ENCODE assay signal across 11 cellular contexts in the genomic region with DNA sequence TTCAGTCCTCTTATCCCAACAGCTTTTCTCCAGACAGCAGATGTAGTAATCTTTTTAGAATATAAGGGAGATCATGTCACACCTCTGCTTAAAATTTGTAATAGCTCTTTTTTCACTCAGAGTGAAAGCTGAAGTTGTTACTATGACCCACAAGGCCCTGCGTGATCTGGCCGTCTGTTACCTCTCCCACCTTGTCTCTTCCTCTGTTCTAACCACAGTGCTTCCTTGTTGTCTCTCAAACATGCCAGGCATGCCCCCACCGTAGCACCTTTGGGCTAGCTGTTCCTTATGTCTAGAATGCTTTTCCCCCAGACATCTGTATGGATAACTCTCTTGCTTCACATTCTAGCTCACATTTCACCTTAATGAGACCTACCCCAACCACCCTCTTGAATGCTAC. TPM values are rescaled to one million over a fixed set of nuclear protein-coding genes. Genes with fewer than 3 reads are reported as not detected.
DNase-seq lines count a peak whose midpoint lies in the region; ATAC-seq, FAIRE-seq and TF ChIP-seq lines count a peak whose summit lies in the region.
"Had no signal": no experiment of that assay in that cellular context is flagged by ENCODE, and none has a peak within 500 bp of the region (broad histone marks: within the 10 kb centered on the region; RNA-seq: fewer than 3 reads in every experiment).

No MANE protein-coding gene starts in this region.

- DNase-seq in CD4-positive, alpha-beta T cell = peak in 9 of 10 experiments; percentile 10 to 47 (median 28)
- DNase-seq in NCI-H82 (lab: John Stamatoyannopoulos, UW) (peak; percentile 85), GM12878 (ENCODE audit: low read depth, low spot score) (no peak), HT-29 (ENCODE audit: low spot score) (no peak), NCI-H748 treated with DMSO at 0.1 percent for 48 hours (lab: John Stamatoyannopoulos, UW) (no peak), hepatocyte (ENCODE audit: low spot score) (no peak), neural progenitor cell (ENCODE audit: low spot score) (no peak)

- H3K4me3 ChIP-seq in GM12878 (peak overlapping the region; percentile 43), hepatocyte (no peak overlapping the region), neural progenitor cell (no peak overlapping the region)
- H3K4me3 ChIP-seq: lung had no signal

- peak overlapping the region; percentile 66 for H3K27ac ChIP-seq in CD4-positive, alpha-beta T cell (ENCODE audit: low read depth, low read length)
- H3K27ac ChIP-seq in GM12878 (ENCODE audit: control insufficient read depth, insufficient read depth) = peak overlapping the region; percentile 70
- no peak overlapping the region for H3K27ac ChIP-seq in hepatocyte
- no peak overlapping the region for H3K27ac ChIP-seq in neural progenitor cell

- TF ChIP-seq RAD21 in GM12878 (IDR thresholded peaks at IDR 0.05; ENCODE audit: insufficient read depth, low read depth, low read length) = no peak

- peak overlapping the region; percentile 61 for H3K4me3 Mint-ChIP-seq in CD4-positive, alpha-beta T cell
- no peak overlapping the region for H3K4me3 Mint-ChIP-seq in neural progenitor cell

- intact Hi-C loops in CD4-positive, alpha-beta T cell (cut with DNase I, micrococcal nuclease) = loop anchor here in 1 of 2 experiments (2.0 kb wide), 1 partner anchor 20 kb away; no protein-coding TSS in a partner anchor
- intact Hi-C loops in GM12878 (cut with micrococcal nuclease; ENCODE audit: unreplicated experiment) = loop anchor here (10.0 kb wide), 1 partner anchor 154 kb away; a partner anchor contains a TSS

- no peak for TF ChIP-seq POLR2A in GM12878 (IDR thresholded peaks at IDR 0.05; ENCODE audit: low read depth, low read length)

- no peaks in the 10 kb centered on the region for H3K27me3 ChIP-seq in CD4-positive, alpha-beta T cell (ENCODE audit: control insufficient read depth, insufficient read depth, low read length)
- no peaks in the 10 kb centered on the region for H3K27me3 ChIP-seq in GM12878 (replicated peaks in 1 of 2; ENCODE audit: control insufficient read depth in 2 of 2, insufficient read depth in 2 of 2, low read length in 1 of 2)
- no peaks in the 10 kb centered on the region for H3K27me3 ChIP-seq in hepatocyte
- no peaks in the 10 kb centered on the region for H3K27me3 ChIP-seq in neural progenitor cell

- no peaks in the 10 kb centered on the region for H4K20me1 ChIP-seq in GM12878 (ENCODE audit: control insufficient read depth, insufficient read depth)
- H4K20me1 ChIP-seq in hepatocyte (ENCODE audit: insufficient read depth, poor library complexity, severe bottlenecking) = peaks cover 16% of the 10 kb centered on the region
- no peaks in the 10 kb centered on the region for H4K20me1 ChIP-seq in neural progenitor cell (ENCODE audit: low read depth)

- POLR2A ChIA-PET in CD4-positive, alpha-beta T cell (lab: Charles Lee) = interaction anchor here (0.6 to 1.5 kb wide), 7 partner anchors 10 to 155 kb away, joined by 3 to 8 read pairs (median 5); a partner anchor contains a TSS
- POLR2A ChIA-PET in GM12878 (lab: Charles Lee) = interaction anchor here (0.8 to 2.7 kb wide), 5 partner anchors 10 to 118 kb away, joined by 3 to 13 read pairs (median 5); a partner anchor contains a TSS

- RAD21 ChIA-PET in GM12878 (lab: Charles Lee; ENCODE audit: unreplicated experiment) = interaction anchor here (0.6 to 2.3 kb wide), 7 partner anchors 9 to 1672 kb away, joined by 3 to 7 read pairs (median 3); a partner anchor contains a TSS

- peaks cover 39% of the 10 kb centered on the region for H3K4me1 Mint-ChIP-seq in CD4-positive, alpha-beta T cell (ENCODE audit: low read depth)
- H3K4me1 Mint-ChIP-seq in neural progenitor cell = peaks cover 4% of the 10 kb centered on the region

- H3K27me3 Mint-ChIP-seq in CD4-positive, alpha-beta T cell = no peaks in the 10 kb centered on the region
- no peaks in the 10 kb centered on the region for H3K27me3 Mint-ChIP-seq in neural progenitor cell (ENCODE audit: insufficient read depth, low read depth)

- BruUV-seq in GM12878 (replicated peaks; lab: Mats Ljungman, UMichigan) = no TSS peak

- H3K36me3 Mint-ChIP-seq in CD4-positive, alpha-beta T cell (ENCODE audit: low read depth) = peaks cover 71% of the 10 kb centered on the region
- H3K36me3 Mint-ChIP-seq in neural progenitor cell = peaks cover 13% of the 10 kb centered on the region

- H3F3A ChIP-seq in neural progenitor cell (ENCODE audit: low read depth) = no peaks in the 10 kb centered on the region

- SMC1A ChIA-PET in GM12878 (lab: Charles Lee; ENCODE audit: uncharacterized antibody, unreplicated experiment) = interaction anchor here (0.6 to 2.1 kb wide), 10 partner anchors 10 to 570 kb away, joined by 3 to 8 read pairs (median 4); a partner anchor contains a TSS

- TF ChIP-seq CTCF in CD4-positive, alpha-beta T cell (IDR thresholded peaks at IDR 0.05) = no peak
- TF ChIP-seq CTCF in GM12878 (IDR thresholded peaks at IDR 0.05 in 2 of 3, conservative IDR thresholded peaks at IDR 0.05 in 1 of 3; ENCODE audit: control insufficient read depth in 2 of 3, extremely low read depth in 1 of 3, insufficient read depth in 1 of 3, low read depth in 3 of 3, low read length in 3 of 3) (no peak), hepatocyte (IDR thresholded peaks at IDR 0.05; ENCODE audit: poor library complexity) (no peak), neural progenitor cell (IDR thresholded peaks at IDR 0.05) (no peak)

- no peak for TF ChIP-seq EP300 in GM12878 (IDR thresholded peaks at IDR 0.05; ENCODE audit: borderline replicate concordance in 1 of 2, control insufficient read depth in 1 of 2, low read depth in 2 of 2, low read length in 2 of 2)

- no peaks in the 10 kb centered on the region for H3K9me2 ChIP-seq in hepatocyte (replicated peaks; ENCODE audit: insufficient read depth)

- peak; percentile 79 for FAIRE-seq in GM12878 (lab: Jason Lieb, UNC)

- in situ Hi-C loops in GM12878 (cut with MboI) = no loop called here

- ATAC-seq in CD4-positive, alpha-beta T cell (ENCODE audit: poor library complexity) = peak; percentile 95
- ATAC-seq in GM21390 (IDR thresholded peaks at IDR 0.05; ENCODE audit: unreplicated experiment) (peak; percentile 76), GM12878 (peak; percentile 84)
- ATAC-seq: Right ventricle myocardium inferior had no signal

- WGBS in GM12878 (ENCODE audit: insufficient coverage, insufficient replicate concordance, low lambda C conversion rate, missing lambda C conversion rate) = 0% methylated on average over 3 of the region's 3 CpGs
- WGBS in hepatocyte (ENCODE audit: low lambda C conversion rate, missing lambda C conversion rate) = 92% methylated on average over 3 of the region's 3 CpGs

- peaks cover 56% of the 10 kb centered on the region for H3K79me2 ChIP-seq in GM12878 (ENCODE audit: control insufficient read depth, insufficient read depth, low read length)
- H3K79me2 ChIP-seq in hepatocyte = peaks cover 62% of the 10 kb centered on the region
- peaks cover 45% of the 10 kb centered on the region for H3K79me2 ChIP-seq in neural progenitor cell (ENCODE audit: low read depth)

- 0 out of 2 replicates have a peak overlapping the region, but pooled peaks have one; percentile 2 for H3K9ac ChIP-seq in GM12878 (ENCODE audit: control insufficient read depth, insufficient read depth, low read length)
- no peak overlapping the region for H3K9ac ChIP-seq in neural progenitor cell

- peaks cover 9 to 26% of the 10 kb centered on the region in 2 experiments for H3K36me3 ChIP-seq in GM12878 (ENCODE audit: control insufficient read depth in 2 of 2, insufficient read depth in 2 of 2, low read length in 1 of 2)
- H3K36me3 ChIP-seq in hepatocyte (replicated peaks; ENCODE audit: insufficient read depth, low read depth) = peaks cover 6% of the 10 kb centered on the region
- peaks cover 6% of the 10 kb centered on the region for H3K36me3 ChIP-seq in neural progenitor cell

- H3K4me1 ChIP-seq in GM12878 (ENCODE audit: control insufficient read depth, insufficient read depth, low read length) (peaks cover 12% of the 10 kb centered on the region), hepatocyte (ENCODE audit: insufficient read depth) (peaks cover 7% of the 10 kb centered on the region), neural progenitor cell (no peaks in the 10 kb centered on the region)

- no peak overlapping the region; the same call in none of the 2 replicates for H2AFZ ChIP-seq in GM12878 (ENCODE audit: control insufficient read depth, low read depth, low read length)
- H2AFZ ChIP-seq in hepatocyte = no peak overlapping the region
- H2AFZ ChIP-seq in neural progenitor cell (replicated peaks) = no peak overlapping the region

- peak overlapping the region; percentile 79 for H3K27ac Mint-ChIP-seq in CD4-positive, alpha-beta T cell
- no peak overlapping the region for H3K27ac Mint-ChIP-seq in neural progenitor cell

- CTCF ChIA-PET in CD4-positive, alpha-beta T cell (lab: Charles Lee) = interaction anchor here (0.8 to 2.5 kb wide), 5 partner anchors 10 to 155 kb away, joined by 3 to 6 read pairs (median 5); no protein-coding TSS in a partner anchor
- CTCF ChIA-PET in GM12878 (lab: Yijun Ruan, JAX) = interaction anchor here (0.8 to 2.7 kb wide), 7 partner anchors 9 to 155 kb away, joined by 3 to 10 read pairs (median 4); no protein-coding TSS in a partner anchor

- no peaks in the 10 kb centered on the region for H3K9me3 Mint-ChIP-seq in CD4-positive, alpha-beta T cell
- no peaks in the 10 kb centered on the region for H3K9me3 Mint-ChIP-seq in neural progenitor cell

- H3K9me3 ChIP-seq in CD4-positive, alpha-beta T cell (ENCODE audit: control insufficient read depth, low read length) = no peaks in the 10 kb centered on the region
- no peaks in the 10 kb centered on the region for H3K9me3 ChIP-seq in GM12878 (replicated peaks; ENCODE audit: control insufficient read depth, insufficient read depth, low read length)
- H3K9me3 ChIP-seq in hepatocyte (ENCODE audit: low read depth) = no peaks in the 10 kb centered on the region
- H3K9me3 ChIP-seq in neural progenitor cell (ENCODE audit: low read depth) = no peaks in the 10 kb centered on the region

- H3K4me2 ChIP-seq in GM12878 (ENCODE audit: control insufficient read depth, insufficient read depth) (peak overlapping the region; percentile 94), hepatocyte (no peak overlapping the region), neural progenitor cell (no peak overlapping the region)

RNA-seq across cellular contexts. Expression of a gene that starts 6.5 kb away (rescaled TPM):
- 100 to 1,000 TPM; 119 to 121 TPM for total RNA-seq in CD4-positive, alpha-beta T cell
- 65.5 and 73.7 TPM in 2 replicates for total RNA-seq in GM12878 (2013; cell fraction: nucleolus; rRNA removed)
- 26.9 and 35.6 TPM in 2 replicates for total RNA-seq in GM12878 (2014; rRNA removed)
- total RNA-seq in GM12878 (2014; rRNA removed; fragmentation: Illumina TruSeq; extraction: Trizol) = 25.6 and 26.9 TPM in 2 replicates
- 18.5 and 18.9 TPM in 2 replicates for total RNA-seq in GM12878 (2021)
- 11.4 TPM for polyA plus RNA-seq in GM12878 (2011; ENCODE audit: low read depth)
- 25.7 and 34.3 TPM in 2 replicates for polyA plus RNA-seq in GM12878 (2011; rRNA removed)
- 24.0 and 29.2 TPM in 2 replicates for polyA plus RNA-seq in GM12878 (2011; cell fraction: cytosol; rRNA removed)
- 31.9 and 33.0 TPM in 2 replicates for polyA plus RNA-seq in GM12878 (2011; cell fraction: nucleus; rRNA removed)
- polyA plus RNA-seq in GM12878 (2012) = 13.6 and 14.3 TPM in 2 replicates
- 20.1 and 22.8 TPM in 2 replicates for polyA plus RNA-seq in GM12878 (2014; fragmentation: Illumina TruSeq; extraction: Trizol)
- polyA plus RNA-seq in GM12878 (2014; fragmentation: Nextera tagmentation; extraction: Ambion mirVana) = 10 to 100 TPM; 16.7 to 22.3 TPM
- polyA plus RNA-seq in GM12878 (2014; rRNA removed) = 22.9 and 23.4 TPM in 2 replicates
- 10 to 100 TPM; 22.2 to 24.3 TPM for polyA plus RNA-seq in GM12878 (2016; fragmentation: Nextera tagmentation; extraction: Ambion mirVana)
- 25.3 and 36.3 TPM in 2 replicates for polyA minus RNA-seq in GM12878 (2011; rRNA and poly(A)+ RNA removed)
- polyA minus RNA-seq in GM12878 (2011; cell fraction: cytosol; rRNA and poly(A)+ RNA removed) = 8.4 and 12.5 TPM in 2 replicates
- polyA minus RNA-seq in GM12878 (2011; cell fraction: nucleus; rRNA and poly(A)+ RNA removed) = 18.1 and 24.0 TPM in 2 replicates
- 28.7 and 31.1 TPM in 2 replicates for total RNA-seq in HT-29 (2014; rRNA removed; shearing (Covaris generic))
- 32.6 and 36.8 TPM in 2 replicates for total RNA-seq in hepatocyte
- 24.0 and 24.1 TPM in 2 replicates for polyA plus RNA-seq in hepatocyte
- 25.2 and 40.1 TPM in 2 replicates for total RNA-seq in neural progenitor cell (ENCODE audit: low replicate concordance)

RNA-seq across cellular contexts. Expression of a gene that starts 22.4 kb away (rescaled TPM):
- 1 to 10 TPM; 1.4 TPM for total RNA-seq in CD4-positive, alpha-beta T cell
- total RNA-seq in GM12878 (2013; cell fraction: nucleolus; rRNA removed) = not detected in 2 replicates
- total RNA-seq in GM12878 (2014; rRNA removed) = not detected in 2 replicates
- total RNA-seq in GM12878 (2014; rRNA removed; fragmentation: Illumina TruSeq; extraction: Trizol) = not detected in 2 replicates
- 0.10 and 0.19 TPM in 2 replicates for total RNA-seq in GM12878 (2021)
- not detected for polyA plus RNA-seq in GM12878 (2011; ENCODE audit: low read depth)
- not detected in 2 replicates for polyA plus RNA-seq in GM12878 (2011; rRNA removed)
- not detected in 2 replicates for polyA plus RNA-seq in GM12878 (2011; cell fraction: cytosol; rRNA removed)
- polyA plus RNA-seq in GM12878 (2011; cell fraction: nucleus; rRNA removed) = not detected in 2 replicates
- polyA plus RNA-seq in GM12878 (2012) = 0.08 TPM in 1 of 2 replicates, not detected in the other
- 0.10 TPM in 1 of 2 replicates, not detected in the other for polyA plus RNA-seq in GM12878 (2014; fragmentation: Illumina TruSeq; extraction: Trizol)
- polyA plus RNA-seq in GM12878 (2014; fragmentation: Nextera tagmentation; extraction: Ambion mirVana) = under 1 TPM in 1 of 2 experiments, not detected in 1; 0.19 TPM
- 0.10 and 0.42 TPM in 2 replicates for polyA plus RNA-seq in GM12878 (2014; rRNA removed)
- polyA plus RNA-seq in GM12878 (2016; fragmentation: Nextera tagmentation; extraction: Ambion mirVana) = under 1 TPM in 1 of 2 experiments, not detected in 1; 0.08 TPM
- polyA minus RNA-seq in GM12878 (2011; rRNA and poly(A)+ RNA removed) = not detected in 2 replicates
- not detected in 2 replicates for polyA minus RNA-seq in GM12878 (2011; cell fraction: cytosol; rRNA and poly(A)+ RNA removed)
- polyA minus RNA-seq in GM12878 (2011; cell fraction: nucleus; rRNA and poly(A)+ RNA removed) = not detected in 2 replicates
- total RNA-seq in HT-29 (2014; rRNA removed; shearing (Covaris generic)) = not detected in 2 replicates
- total RNA-seq in hepatocyte = 1.2 and 2.1 TPM in 2 replicates
- polyA plus RNA-seq in hepatocyte = 4.1 and 5.9 TPM in 2 replicates
- total RNA-seq in neural progenitor cell (ENCODE audit: low replicate concordance) = not detected in 2 replicates

RNA-seq across cellular contexts. Expression of a gene that starts 34.8 kb away (rescaled TPM):
- 1 to 10 TPM in 1 of 2 experiments, under 1 TPM in 1; 0.39 to 1.0 TPM for total RNA-seq in CD4-positive, alpha-beta T cell
- total RNA-seq in GM12878 (2013; cell fraction: nucleolus; rRNA removed) = 0.90 and 1.5 TPM in 2 replicates
- 0.27 and 0.62 TPM in 2 replicates for total RNA-seq in GM12878 (2014; rRNA removed)
- total RNA-seq in GM12878 (2014; rRNA removed; fragmentation: Illumina TruSeq; extraction: Trizol) = 0.72 and 0.74 TPM in 2 replicates
- 0.58 and 1.5 TPM in 2 replicates for total RNA-seq in GM12878 (2021)
- polyA plus RNA-seq in GM12878 (2011; ENCODE audit: low read depth) = 16.3 TPM
- polyA plus RNA-seq in GM12878 (2011; rRNA removed) = 1.3 and 1.7 TPM in 2 replicates
- 0.32 and 0.97 TPM in 2 replicates for polyA plus RNA-seq in GM12878 (2011; cell fraction: cytosol; rRNA removed)
- polyA plus RNA-seq in GM12878 (2011; cell fraction: nucleus; rRNA removed) = 2.1 and 2.7 TPM in 2 replicates
- polyA plus RNA-seq in GM12878 (2012) = 4.1 and 4.7 TPM in 2 replicates
- polyA plus RNA-seq in GM12878 (2014; fragmentation: Illumina TruSeq; extraction: Trizol) = 0.44 and 0.88 TPM in 2 replicates
- 1 to 10 TPM; 1.9 to 2.1 TPM for polyA plus RNA-seq in GM12878 (2014; fragmentation: Nextera tagmentation; extraction: Ambion mirVana)
- polyA plus RNA-seq in GM12878 (2014; rRNA removed) = 1.0 and 1.2 TPM in 2 replicates
- polyA plus RNA-seq in GM12878 (2016; fragmentation: Nextera tagmentation; extraction: Ambion mirVana) = under 1 TPM; 0.84 to 0.91 TPM
- polyA minus RNA-seq in GM12878 (2011; rRNA and poly(A)+ RNA removed) = 1.1 TPM in 1 of 2 replicates, not detected in the other
- not detected in 2 replicates for polyA minus RNA-seq in GM12878 (2011; cell fraction: cytosol; rRNA and poly(A)+ RNA removed)
- 0.36 and 0.86 TPM in 2 replicates for polyA minus RNA-seq in GM12878 (2011; cell fraction: nucleus; rRNA and poly(A)+ RNA removed)
- total RNA-seq in HT-29 (2014; rRNA removed; shearing (Covaris generic)) = 0.64 TPM in 1 of 2 replicates, not detected in the other
- total RNA-seq in hepatocyte = not detected in 2 replicates
- 0.58 and 1.0 TPM in 2 replicates for polyA plus RNA-seq in hepatocyte
- 0.43 and 2.0 TPM in 2 replicates for total RNA-seq in neural progenitor cell (ENCODE audit: low replicate concordance)
- total RNA-seq: dermis microvascular lymphatic vessel endothelial cell had no signal

RNA-seq across cellular contexts. Expression of a gene that starts 56.1 kb away (rescaled TPM):
- total RNA-seq in CD4-positive, alpha-beta T cell = 10 to 100 TPM; 36.3 to 38.5 TPM
- 7.9 and 9.2 TPM in 2 replicates for total RNA-seq in GM12878 (2013; cell fraction: nucleolus; rRNA removed)
- 4.2 and 4.7 TPM in 2 replicates for total RNA-seq in GM12878 (2014; rRNA removed)
- 2.8 and 2.9 TPM in 2 replicates for total RNA-seq in GM12878 (2014; rRNA removed; fragmentation: Illumina TruSeq; extraction: Trizol)
- 7.9 and 9.3 TPM in 2 replicates for total RNA-seq in GM12878 (2021)
- polyA plus RNA-seq in GM12878 (2011; ENCODE audit: low read depth) = 3.8 TPM
- polyA plus RNA-seq in GM12878 (2011; rRNA removed) = 3.0 and 3.9 TPM in 2 replicates
- 3.0 and 4.3 TPM in 2 replicates for polyA plus RNA-seq in GM12878 (2011; cell fraction: cytosol; rRNA removed)
- polyA plus RNA-seq in GM12878 (2011; cell fraction: nucleus; rRNA removed) = 6.9 and 7.8 TPM in 2 replicates
- 5.0 and 5.8 TPM in 2 replicates for polyA plus RNA-seq in GM12878 (2012)
- polyA plus RNA-seq in GM12878 (2014; fragmentation: Illumina TruSeq; extraction: Trizol) = 8.5 and 9.1 TPM in 2 replicates
- 1 to 10 TPM; 1.4 to 2.2 TPM for polyA plus RNA-seq in GM12878 (2014; fragmentation: Nextera tagmentation; extraction: Ambion mirVana)
- polyA plus RNA-seq in GM12878 (2014; rRNA removed) = 6.5 and 6.6 TPM in 2 replicates
- 1 to 10 TPM; 5.4 to 6.1 TPM for polyA plus RNA-seq in GM12878 (2016; fragmentation: Nextera tagmentation; extraction: Ambion mirVana)
- polyA minus RNA-seq in GM12878 (2011; rRNA and poly(A)+ RNA removed) = 3.9 and 4.7 TPM in 2 replicates
- 2.3 and 4.3 TPM in 2 replicates for polyA minus RNA-seq in GM12878 (2011; cell fraction: cytosol; rRNA and poly(A)+ RNA removed)
- polyA minus RNA-seq in GM12878 (2011; cell fraction: nucleus; rRNA and poly(A)+ RNA removed) = 2.2 and 3.2 TPM in 2 replicates
- 4.8 and 6.3 TPM in 2 replicates for total RNA-seq in HT-29 (2014; rRNA removed; shearing (Covaris generic))
- total RNA-seq in hepatocyte = 7.1 and 10.0 TPM in 2 replicates
- polyA plus RNA-seq in hepatocyte = 14.6 and 19.0 TPM in 2 replicates
- total RNA-seq in neural progenitor cell (ENCODE audit: low replicate concordance) = 6.8 and 7.4 TPM in 2 replicates

Comparison
In these comparisons a context has a peak if more than half of its experiments do, and no peak if none do; other contexts are left out.
1. DNase-seq: peak in CD4-positive, alpha-beta T cell (9 of 10) and NCI-H82 (single experiment); none in GM12878 (single experiment), HT-29 (single experiment), NCI-H748 treated with DMSO at 0.1 percent for 48 hours (single experiment), hepatocyte (single experiment) and neural progenitor cell (single experiment).
2. H3K27ac ChIP-seq: peak in CD4-positive, alpha-beta T cell (single experiment) and GM12878 (single experiment); none in hepatocyte (single experiment) and neural progenitor cell (single experiment).
3. Peak in every context shown above with its lines, with median percentiles within 50 percentile points of each other: ATAC-seq.